Comparison of ENCODE assay signal across 37 cellular contexts in the genomic region with DNA sequence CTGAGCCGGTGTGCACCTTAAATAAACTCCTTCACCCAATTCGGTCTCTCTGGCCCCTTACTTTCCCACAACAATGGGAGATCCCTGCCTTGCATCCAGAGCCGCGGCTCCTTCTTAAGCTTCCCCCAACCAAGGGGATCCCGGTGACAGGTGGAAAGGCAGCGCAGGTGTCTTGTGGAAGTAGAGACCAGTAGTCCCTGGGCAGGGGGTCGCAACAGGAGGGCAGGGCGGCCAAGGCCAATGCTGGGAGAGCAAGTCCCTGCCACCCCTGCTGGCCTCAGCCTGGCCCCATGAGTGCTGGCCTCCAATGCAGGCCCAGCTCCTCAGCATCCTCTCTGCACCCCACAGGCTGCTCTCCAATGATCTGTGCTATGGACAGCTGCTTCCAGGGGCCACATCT. TPM values are rescaled to one million over a fixed set of nuclear protein-coding genes. Genes with fewer than 3 reads are reported as not detected.
"Had no signal": no experiment of that assay in that cellular context is flagged by ENCODE, and none has a peak within 500 bp of the region (broad histone marks: within the 10 kb centered on the region; RNA-seq: fewer than 3 reads in every experiment).

No MANE protein-coding gene starts in this region.

- H3K4me3 Mint-ChIP-seq: activated CD8-positive, alpha-beta T cell treated with anti-CD3 and anti-CD28 coated beads for 36 hours; activated naive CD4-positive, alpha-beta T cell treated with anti-CD3 and anti-CD28 coated beads, Interleukin-2, amount 10 ng/mL, durations not matched to agents 7 days and 5 days; activated naive CD8-positive, alpha-beta T cell treated with anti-CD3 and anti-CD28 coated beads, Interleukin-2, amount 10 ng/mL, durations not matched to agents 7 days and 5 days; activated T-helper 1 cell treated with anti-CD3 and anti-CD28 coated beads, Interleukin-12 subunit alpha, Interleukin-12 subunit beta, Interleukin-2, Interleukin-4 antibody, amounts not matched to agents 30 ng/mL and 10 ng/mL and 1 ng/mL, durations not matched to agents 14 hours and 24 hours and 36 hours; T-helper 17 cell; T-helper 2 cell treated with Interferon-gamma antibody and Interleukin-4, amounts not matched to agents 5 μg/mL and 100 μg/mL, for 36 hours had no signal

- H3K36me3 Mint-ChIP-seq: activated naive CD4-positive, alpha-beta T cell treated with anti-CD3 and anti-CD28 coated beads, Interleukin-2, amount 10 ng/mL, durations not matched to agents 7 days and 5 days; brain had no signal

- H3K36me3 ChIP-seq: ascending aorta, breast epithelium, cardiac muscle cell, colonic mucosa, esophagus squamous epithelium, gastroesophageal sphincter, heart right ventricle had no signal

- H3K9me3 Mint-ChIP-seq: activated T-helper 1 cell treated with anti-CD3 and anti-CD28 coated beads, Interleukin-12 subunit alpha, Interleukin-12 subunit beta, Interleukin-2, Interleukin-4 antibody, amounts not matched to agents 30 ng/mL and 10 ng/mL and 1 ng/mL, durations not matched to agents 14 hours and 24 hours and 36 hours; activated T-helper 2 cell treated with anti-CD3 and anti-CD28 coated beads, Interferon-gamma antibody, Interleukin-2, Interleukin-4, amounts not matched to agents 10 μg/mL and 5 μg/mL and 100 μg/mL, durations not matched to agents 14 hours and 24 hours and 36 hours had no signal

- ATAC-seq: activated CD8-positive, alpha-beta T cell treated with anti-CD3 and anti-CD28 coated beads for 36 hours; activated naive CD4-positive, alpha-beta T cell treated with anti-CD3 and anti-CD28 coated beads, Interleukin-2, amount 50 U/mL, for 72 hours; gastroesophageal sphincter; heart right ventricle; T-helper 17 cell had no signal

- H3K27me3 ChIP-seq: ascending aorta, breast epithelium, cardiac muscle cell, colonic mucosa, esophagus squamous epithelium, heart right ventricle had no signal

- H3K27ac Mint-ChIP-seq: activated CD8-positive, alpha-beta T cell treated with anti-CD3 and anti-CD28 coated beads for 36 hours; activated naive CD4-positive, alpha-beta T cell treated with anti-CD3 and anti-CD28 coated beads, Interleukin-2, amount 10 ng/mL, durations not matched to agents 7 days and 5 days; activated naive CD4-positive, alpha-beta T cell treated with anti-CD3 and anti-CD28 coated beads, Interleukin-2, amount 50 U/mL, for 72 hours; activated naive CD8-positive, alpha-beta T cell treated with anti-CD3 and anti-CD28 coated beads, Interleukin-2, amount 10 ng/mL, durations not matched to agents 7 days and 5 days; activated T-helper 1 cell treated with anti-CD3 and anti-CD28 coated beads, Interleukin-12 subunit alpha, Interleukin-12 subunit beta, Interleukin-2, Interleukin-4 antibody, amounts not matched to agents 30 ng/mL and 10 ng/mL and 1 ng/mL, durations not matched to agents 14 hours and 24 hours and 36 hours; activated T-helper 2 cell treated with anti-CD3 and anti-CD28 coated beads, Interferon-gamma antibody, Interleukin-2, Interleukin-4, amounts not matched to agents 10 μg/mL and 5 μg/mL and 100 μg/mL, durations not matched to agents 14 hours and 24 hours and 36 hours; T-helper 17 cell; T-helper 2 cell treated with Interferon-gamma antibody and Interleukin-4, amounts not matched to agents 5 μg/mL and 100 μg/mL, for 36 hours had no signal

- H3K9me3 ChIP-seq: ascending aorta, breast epithelium, colonic mucosa, esophagus squamous epithelium, gastroesophageal sphincter, heart right ventricle had no signal

- H3K4me1 ChIP-seq: ascending aorta, breast epithelium, colonic mucosa, esophagus squamous epithelium, gastroesophageal sphincter, heart right ventricle had no signal

- H3K4me3 ChIP-seq: ascending aorta, breast epithelium, cardiac muscle cell, colonic mucosa, esophagus squamous epithelium, gastroesophageal sphincter, heart right ventricle had no signal

- DNase-seq: activated CD4-positive, alpha-beta T cell treated with anti-CD3 and anti-CD28 coated beads for 48 hours; activated CD4-positive, alpha-beta T cell treated with anti-CD3 and anti-CD28 coated beads, Interleukin-2, amount 50 U/mL, for 1 hour; activated CD4-positive, alpha-beta T cell treated with anti-CD3 and anti-CD28 coated beads, Interleukin-2, amount 50 U/mL, for 48 hours; activated CD8-positive, alpha-beta memory T cell treated with anti-CD3 and anti-CD28 coated beads for 24 hours; activated CD8-positive, alpha-beta memory T cell treated with anti-CD3 and anti-CD28 coated beads, Interleukin-2, amount 50 U/mL, for 4 hours; activated CD8-positive, alpha-beta T cell treated with anti-CD3 and anti-CD28 coated beads for 36 hours; activated gamma-delta T cell; activated naive CD4-positive, alpha-beta T cell; activated naive CD4-positive, alpha-beta T cell treated with anti-CD3 and anti-CD28 coated beads, Interleukin-2, amount 10 ng/mL, durations not matched to agents 7 days and 5 days; activated naive CD8-positive, alpha-beta T cell treated with anti-CD3 and anti-CD28 coated beads, Interleukin-2, amount 10 ng/mL, durations not matched to agents 7 days and 5 days; activated T-cell treated with anti-CD3 and anti-CD28 coated beads, Interleukin-2, amount 50 U/mL, for 1 hour; activated T-cell treated with anti-CD3 and anti-CD28 coated beads, Interleukin-2, amount 50 U/mL, for 48 hours; central memory CD4-positive, alpha-beta T cell; cerebellar nuclear complex; colonic mucosa; effector CD8-positive, alpha-beta T cell; esophagus squamous epithelium; foreskin melanocyte; heart right ventricle; T-helper 1 cell; T-helper 17 cell had no signal

- H3K27ac ChIP-seq: ascending aorta, breast epithelium, cardiac muscle cell, colonic mucosa, epithelial cell of prostate, esophagus squamous epithelium, gastroesophageal sphincter, heart right ventricle had no signal

- H3K4me1 Mint-ChIP-seq: activated naive CD4-positive, alpha-beta T cell treated with anti-CD3 and anti-CD28 coated beads, Interleukin-2, amount 10 ng/mL, durations not matched to agents 7 days and 5 days; activated naive CD8-positive, alpha-beta T cell treated with anti-CD3 and anti-CD28 coated beads, Interleukin-2, amount 10 ng/mL, durations not matched to agents 7 days and 5 days; T-helper 17 cell had no signal

RNA-seq across cellular contexts. Expression of gene SYT12, which starts 7.9 kb away (rescaled TPM):
- total RNA-seq: activated CD8-positive, alpha-beta T cell treated with anti-CD3 and anti-CD28 coated beads for 36 hours; activated naive CD8-positive, alpha-beta T cell treated with anti-CD3 and anti-CD28 coated beads, Interleukin-2, amount 10 ng/mL, durations not matched to agents 7 days and 5 days; activated T-helper 1 cell treated with anti-CD3 and anti-CD28 coated beads, Interleukin-12 subunit alpha, Interleukin-12 subunit beta, Interleukin-2, Interleukin-4 antibody, amounts not matched to agents 30 ng/mL and 10 ng/mL and 1 ng/mL, durations not matched to agents 14 hours and 24 hours and 36 hours; activated T-helper 2 cell treated with anti-CD3 and anti-CD28 coated beads, Interferon-gamma antibody, Interleukin-2, Interleukin-4, amounts not matched to agents 10 μg/mL and 5 μg/mL and 100 μg/mL, durations not matched to agents 14 hours and 24 hours and 36 hours; endothelial cell of umbilical vein; T-helper 17 cell had no signal
- polyA plus RNA-seq: cardiac muscle cell, endothelial cell of umbilical vein, fibroblast of lung had no signal

RNA-seq across cellular contexts. Expression of gene C11orf86, which starts 39.9 kb away (rescaled TPM):
- total RNA-seq: activated CD8-positive, alpha-beta T cell treated with anti-CD3 and anti-CD28 coated beads for 36 hours; activated naive CD4-positive, alpha-beta T cell treated with anti-CD3 and anti-CD28 coated beads, Interleukin-2, amount 50 U/mL, for 72 hours; activated naive CD8-positive, alpha-beta T cell treated with anti-CD3 and anti-CD28 coated beads, Interleukin-2, amount 10 ng/mL, durations not matched to agents 7 days and 5 days; activated T-helper 1 cell treated with anti-CD3 and anti-CD28 coated beads, Interleukin-12 subunit alpha, Interleukin-12 subunit beta, Interleukin-2, Interleukin-4 antibody, amounts not matched to agents 30 ng/mL and 10 ng/mL and 1 ng/mL, durations not matched to agents 14 hours and 24 hours and 36 hours; activated T-helper 2 cell treated with anti-CD3 and anti-CD28 coated beads, Interferon-gamma antibody, Interleukin-2, Interleukin-4, amounts not matched to agents 10 μg/mL and 5 μg/mL and 100 μg/mL, durations not matched to agents 14 hours and 24 hours and 36 hours; ascending aorta; breast epithelium; cardiac muscle cell; dermis microvascular lymphatic vessel endothelial cell; endothelial cell of umbilical vein; esophagus squamous epithelium; fibroblast of lung; fibroblast of villous mesenchyme; gastroesophageal sphincter; glomerular endothelial cell; heart right ventricle; T-helper 17 cell had no signal
- polyA plus RNA-seq: cardiac muscle cell, endothelial cell of umbilical vein, esophagus, fibroblast of lung, heart right ventricle had no signal

RNA-seq across cellular contexts. Expression of gene RHOD, which starts 41.6 kb away (rescaled TPM):
- total RNA-seq: T-helper 17 cell had no signal
